In the genomic region with DNA sequence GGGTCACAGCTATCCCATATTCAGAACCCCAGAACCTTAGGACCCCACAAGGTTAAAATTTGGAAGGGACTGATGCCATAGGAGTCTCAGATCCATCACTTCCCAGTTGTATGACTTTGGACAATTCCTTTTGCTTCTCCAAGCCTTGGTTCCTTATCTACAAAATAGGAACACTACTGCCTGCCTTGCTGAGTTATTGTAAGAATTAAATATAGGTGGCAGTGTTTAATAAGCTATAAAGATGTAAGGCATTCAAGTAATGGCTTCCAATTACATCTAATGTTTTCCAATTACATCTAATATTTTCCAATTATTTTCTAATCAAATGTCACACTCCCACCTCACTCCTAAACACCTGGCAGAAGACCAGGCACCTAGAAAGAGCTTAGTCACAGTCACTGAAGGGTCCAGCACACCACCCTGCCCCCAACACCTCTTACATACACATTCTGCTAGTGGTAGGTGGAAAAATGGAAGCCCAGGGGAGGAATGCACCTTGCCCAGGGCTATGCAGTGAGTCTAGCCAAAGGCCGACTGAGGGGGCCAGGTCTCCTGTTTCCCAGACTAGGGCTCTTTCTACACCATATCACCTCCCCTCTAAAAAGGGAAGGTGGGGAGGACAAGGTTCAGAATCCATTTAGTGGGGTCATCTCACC, we compare ENCODE assay signal across 16 cellular contexts.
"Had no signal": no experiment of that assay in that cellular context is flagged by ENCODE, and none has a peak within 500 bp of the region (broad histone marks: within the 10 kb centered on the region; RNA-seq: fewer than 3 reads in every experiment).

No MANE protein-coding gene starts in this region.

- H3K4me1 Mint-ChIP-seq: activated B cell treated with CpG ODN at 0.5 μM for 24 hours; endodermal cell; natural killer cell; stimulated activated naive B cell treated with anti-CD40 and anti-IgM and Interleukin-4, amounts not matched to agents 10 μg/mL and 1 μg/mL and 100 μg/mL, for 72 hours had no signal

- ATAC-seq: activated CD8-positive, alpha-beta T cell treated with anti-CD3 and anti-CD28 coated beads for 36 hours; body of pancreas; left lobe of liver; natural killer cell; sciatic nerve; stimulated activated naive B cell treated with anti-CD40 and anti-IgM and Interleukin-4, amounts not matched to agents 10 μg/mL and 1 μg/mL and 100 μg/mL, for 72 hours; upper lobe of right lung had no signal

- H3K36me3 ChIP-seq: thoracic aorta, upper lobe of right lung had no signal

- DNase-seq: activated B cell treated with CpG ODN at 0.5 μM for 24 hours; activated CD4-positive, alpha-beta T cell treated with anti-CD3 and anti-CD28 coated beads for 48 hours; activated CD8-positive, alpha-beta T cell treated with anti-CD3 and anti-CD28 coated beads for 36 hours; activated naive CD4-positive, alpha-beta T cell treated with anti-CD3 and anti-CD28 coated beads for 36 hours; activated T-cell treated with anti-CD3 and anti-CD28 coated beads, Interleukin-2, amount 50 U/mL, for 24 hours; body of pancreas; endodermal cell; foreskin melanocyte; kidney; natural killer cell; stimulated activated naive B cell treated with anti-CD40 and anti-IgM and Interleukin-4, amounts not matched to agents 10 μg/mL and 1 μg/mL and 100 μg/mL, for 72 hours; upper lobe of right lung had no signal

- H3K27me3 ChIP-seq: body of pancreas, upper lobe of right lung had no signal

- H3K9me3 ChIP-seq: body of pancreas, thoracic aorta, upper lobe of right lung had no signal

- H3K4me3 ChIP-seq: body of pancreas, lung, thoracic aorta, upper lobe of right lung had no signal

- H3K4me1 ChIP-seq: body of pancreas, upper lobe of right lung had no signal

- H3K27ac ChIP-seq: body of pancreas, thoracic aorta, upper lobe of right lung had no signal

- H3K27me3 Mint-ChIP-seq: activated B cell treated with CpG ODN at 0.5 μM for 24 hours; activated CD8-positive, alpha-beta T cell treated with anti-CD3 and anti-CD28 coated beads for 36 hours had no signal

- H3K4me3 Mint-ChIP-seq: activated B cell treated with CpG ODN at 0.5 μM for 24 hours; activated CD8-positive, alpha-beta T cell treated with anti-CD3 and anti-CD28 coated beads for 36 hours; activated naive CD4-positive, alpha-beta T cell treated with anti-CD3 and anti-CD28 coated beads for 36 hours; activated T-cell treated with anti-CD3 and anti-CD28 coated beads, Interleukin-2, amount 50 U/mL, for 24 hours; endodermal cell; natural killer cell; stimulated activated naive B cell treated with anti-CD40 and anti-IgM and Interleukin-4, amounts not matched to agents 10 μg/mL and 1 μg/mL and 100 μg/mL, for 72 hours had no signal

- H3K9me3 Mint-ChIP-seq: activated B cell treated with CpG ODN at 0.5 μM for 24 hours; activated CD8-positive, alpha-beta T cell treated with anti-CD3 and anti-CD28 coated beads for 36 hours; activated naive CD4-positive, alpha-beta T cell treated with anti-CD3 and anti-CD28 coated beads for 36 hours; activated T-cell treated with anti-CD3 and anti-CD28 coated beads, Interleukin-2, amount 50 U/mL, for 24 hours; natural killer cell; stimulated activated naive B cell treated with anti-CD40 and anti-IgM and Interleukin-4, amounts not matched to agents 10 μg/mL and 1 μg/mL and 100 μg/mL, for 72 hours had no signal

- H3K27ac Mint-ChIP-seq: activated B cell treated with CpG ODN at 0.5 μM for 24 hours; activated CD8-positive, alpha-beta T cell treated with anti-CD3 and anti-CD28 coated beads for 36 hours; activated naive CD4-positive, alpha-beta T cell treated with anti-CD3 and anti-CD28 coated beads for 36 hours; activated T-cell treated with anti-CD3 and anti-CD28 coated beads, Interleukin-2, amount 50 U/mL, for 24 hours; endodermal cell; natural killer cell; stimulated activated naive B cell treated with anti-CD40 and anti-IgM and Interleukin-4, amounts not matched to agents 10 μg/mL and 1 μg/mL and 100 μg/mL, for 72 hours had no signal

- H3K36me3 Mint-ChIP-seq: natural killer cell; stimulated activated naive B cell treated with anti-CD40 and anti-IgM and Interleukin-4, amounts not matched to agents 10 μg/mL and 1 μg/mL and 100 μg/mL, for 72 hours had no signal
